ENCODE assay signal across 1 cellular context in genomic region chr3:56869157-56869889, GRCh38.
TF ChIP-seq lines count a peak whose summit lies in the region.

No MANE protein-coding gene starts in this region.

TF ChIP-seq in GM12878, 131 proteins besides CTCF, POLR2A, EP300 and RAD21 (continued from another document and continues in another):
- TF ChIP-seq BCLAF1 (IDR thresholded peaks at IDR 0.05): no peak
- TF ChIP-seq PAX5 (IDR thresholded peaks at IDR 0.05; ENCODE audit: borderline replicate concordance, low read depth, low read length): no peak
- TF ChIP-seq, protein P1, sequence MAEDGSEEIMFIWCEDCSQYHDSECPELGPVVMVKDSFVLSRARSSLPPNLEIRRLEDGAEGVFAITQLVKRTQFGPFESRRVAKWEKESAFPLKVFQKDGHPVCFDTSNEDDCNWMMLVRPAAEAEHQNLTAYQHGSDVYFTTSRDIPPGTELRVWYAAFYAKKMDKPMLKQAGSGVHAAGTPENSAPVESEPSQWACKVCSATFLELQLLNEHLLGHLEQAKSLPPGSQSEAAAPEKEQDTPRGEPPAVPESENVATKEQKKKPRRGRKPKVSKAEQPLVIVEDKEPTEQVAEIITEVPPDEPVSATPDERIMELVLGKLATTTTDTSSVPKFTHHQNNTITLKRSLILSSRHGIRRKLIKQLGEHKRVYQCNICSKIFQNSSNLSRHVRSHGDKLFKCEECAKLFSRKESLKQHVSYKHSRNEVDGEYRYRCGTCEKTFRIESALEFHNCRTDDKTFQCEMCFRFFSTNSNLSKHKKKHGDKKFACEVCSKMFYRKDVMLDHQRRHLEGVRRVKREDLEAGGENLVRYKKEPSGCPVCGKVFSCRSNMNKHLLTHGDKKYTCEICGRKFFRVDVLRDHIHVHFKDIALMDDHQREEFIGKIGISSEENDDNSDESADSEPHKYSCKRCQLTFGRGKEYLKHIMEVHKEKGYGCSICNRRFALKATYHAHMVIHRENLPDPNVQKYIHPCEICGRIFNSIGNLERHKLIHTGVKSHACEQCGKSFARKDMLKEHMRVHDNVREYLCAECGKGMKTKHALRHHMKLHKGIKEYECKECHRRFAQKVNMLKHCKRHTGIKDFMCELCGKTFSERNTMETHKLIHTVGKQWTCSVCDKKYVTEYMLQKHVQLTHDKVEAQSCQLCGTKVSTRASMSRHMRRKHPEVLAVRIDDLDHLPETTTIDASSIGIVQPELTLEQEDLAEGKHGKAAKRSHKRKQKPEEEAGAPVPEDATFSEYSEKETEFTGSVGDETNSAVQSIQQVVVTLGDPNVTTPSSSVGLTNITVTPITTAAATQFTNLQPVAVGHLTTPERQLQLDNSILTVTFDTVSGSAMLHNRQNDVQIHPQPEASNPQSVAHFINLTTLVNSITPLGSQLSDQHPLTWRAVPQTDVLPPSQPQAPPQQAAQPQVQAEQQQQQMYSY (CRISPR knock-in tag; IDR thresholded peaks at IDR 0.05): no peak
- TF ChIP-seq, protein P2, sequence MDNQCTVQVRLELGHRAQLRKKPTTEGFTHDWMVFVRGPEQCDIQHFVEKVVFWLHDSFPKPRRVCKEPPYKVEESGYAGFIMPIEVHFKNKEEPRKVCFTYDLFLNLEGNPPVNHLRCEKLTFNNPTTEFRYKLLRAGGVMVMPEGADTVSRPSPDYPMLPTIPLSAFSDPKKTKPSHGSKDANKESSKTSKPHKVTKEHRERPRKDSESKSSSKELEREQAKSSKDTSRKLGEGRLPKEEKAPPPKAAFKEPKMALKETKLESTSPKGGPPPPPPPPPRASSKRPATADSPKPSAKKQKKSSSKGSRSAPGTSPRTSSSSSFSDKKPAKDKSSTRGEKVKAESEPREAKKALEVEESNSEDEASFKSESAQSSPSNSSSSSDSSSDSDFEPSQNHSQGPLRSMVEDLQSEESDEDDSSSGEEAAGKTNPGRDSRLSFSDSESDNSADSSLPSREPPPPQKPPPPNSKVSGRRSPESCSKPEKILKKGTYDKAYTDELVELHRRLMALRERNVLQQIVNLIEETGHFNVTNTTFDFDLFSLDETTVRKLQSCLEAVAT (IDR thresholded peaks at IDR 0.05): no peak
- no peak for TF ChIP-seq ZNF622 (IDR thresholded peaks at IDR 0.05)
- no peak for TF ChIP-seq ZBED1 (IDR thresholded peaks at IDR 0.05; ENCODE audit: borderline replicate concordance)
- TF ChIP-seq, protein P3, sequence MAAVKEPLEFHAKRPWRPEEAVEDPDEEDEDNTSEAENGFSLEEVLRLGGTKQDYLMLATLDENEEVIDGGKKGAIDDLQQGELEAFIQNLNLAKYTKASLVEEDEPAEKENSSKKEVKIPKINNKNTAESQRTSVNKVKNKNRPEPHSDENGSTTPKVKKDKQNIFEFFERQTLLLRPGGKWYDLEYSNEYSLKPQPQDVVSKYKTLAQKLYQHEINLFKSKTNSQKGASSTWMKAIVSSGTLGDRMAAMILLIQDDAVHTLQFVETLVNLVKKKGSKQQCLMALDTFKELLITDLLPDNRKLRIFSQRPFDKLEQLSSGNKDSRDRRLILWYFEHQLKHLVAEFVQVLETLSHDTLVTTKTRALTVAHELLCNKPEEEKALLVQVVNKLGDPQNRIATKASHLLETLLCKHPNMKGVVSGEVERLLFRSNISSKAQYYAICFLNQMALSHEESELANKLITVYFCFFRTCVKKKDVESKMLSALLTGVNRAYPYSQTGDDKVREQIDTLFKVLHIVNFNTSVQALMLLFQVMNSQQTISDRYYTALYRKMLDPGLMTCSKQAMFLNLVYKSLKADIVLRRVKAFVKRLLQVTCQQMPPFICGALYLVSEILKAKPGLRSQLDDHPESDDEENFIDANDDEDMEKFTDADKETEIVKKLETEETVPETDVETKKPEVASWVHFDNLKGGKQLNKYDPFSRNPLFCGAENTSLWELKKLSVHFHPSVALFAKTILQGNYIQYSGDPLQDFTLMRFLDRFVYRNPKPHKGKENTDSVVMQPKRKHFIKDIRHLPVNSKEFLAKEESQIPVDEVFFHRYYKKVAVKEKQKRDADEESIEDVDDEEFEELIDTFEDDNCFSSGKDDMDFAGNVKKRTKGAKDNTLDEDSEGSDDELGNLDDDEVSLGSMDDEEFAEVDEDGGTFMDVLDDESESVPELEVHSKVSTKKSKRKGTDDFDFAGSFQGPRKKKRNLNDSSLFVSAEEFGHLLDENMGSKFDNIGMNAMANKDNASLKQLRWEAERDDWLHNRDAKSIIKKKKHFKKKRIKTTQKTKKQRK (IDR thresholded peaks at IDR 0.05; ENCODE audit: low read depth, low read length): no peak
- TF ChIP-seq EZH2 (IDR thresholded peaks at IDR 0.05; ENCODE audit: borderline replicate concordance, control insufficient read depth, low read depth, low read length): no peak
- TF ChIP-seq, protein P4, sequence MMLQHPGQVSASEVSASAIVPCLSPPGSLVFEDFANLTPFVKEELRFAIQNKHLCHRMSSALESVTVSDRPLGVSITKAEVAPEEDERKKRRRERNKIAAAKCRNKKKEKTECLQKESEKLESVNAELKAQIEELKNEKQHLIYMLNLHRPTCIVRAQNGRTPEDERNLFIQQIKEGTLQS (IDR thresholded peaks at IDR 0.05; ENCODE audit: borderline replicate concordance, extremely low read depth, low read depth, low read length): no peak
- TF ChIP-seq SMAD5 (IDR thresholded peaks at IDR 0.05; ENCODE audit: low read depth): no peak
- TF ChIP-seq, protein P5, sequence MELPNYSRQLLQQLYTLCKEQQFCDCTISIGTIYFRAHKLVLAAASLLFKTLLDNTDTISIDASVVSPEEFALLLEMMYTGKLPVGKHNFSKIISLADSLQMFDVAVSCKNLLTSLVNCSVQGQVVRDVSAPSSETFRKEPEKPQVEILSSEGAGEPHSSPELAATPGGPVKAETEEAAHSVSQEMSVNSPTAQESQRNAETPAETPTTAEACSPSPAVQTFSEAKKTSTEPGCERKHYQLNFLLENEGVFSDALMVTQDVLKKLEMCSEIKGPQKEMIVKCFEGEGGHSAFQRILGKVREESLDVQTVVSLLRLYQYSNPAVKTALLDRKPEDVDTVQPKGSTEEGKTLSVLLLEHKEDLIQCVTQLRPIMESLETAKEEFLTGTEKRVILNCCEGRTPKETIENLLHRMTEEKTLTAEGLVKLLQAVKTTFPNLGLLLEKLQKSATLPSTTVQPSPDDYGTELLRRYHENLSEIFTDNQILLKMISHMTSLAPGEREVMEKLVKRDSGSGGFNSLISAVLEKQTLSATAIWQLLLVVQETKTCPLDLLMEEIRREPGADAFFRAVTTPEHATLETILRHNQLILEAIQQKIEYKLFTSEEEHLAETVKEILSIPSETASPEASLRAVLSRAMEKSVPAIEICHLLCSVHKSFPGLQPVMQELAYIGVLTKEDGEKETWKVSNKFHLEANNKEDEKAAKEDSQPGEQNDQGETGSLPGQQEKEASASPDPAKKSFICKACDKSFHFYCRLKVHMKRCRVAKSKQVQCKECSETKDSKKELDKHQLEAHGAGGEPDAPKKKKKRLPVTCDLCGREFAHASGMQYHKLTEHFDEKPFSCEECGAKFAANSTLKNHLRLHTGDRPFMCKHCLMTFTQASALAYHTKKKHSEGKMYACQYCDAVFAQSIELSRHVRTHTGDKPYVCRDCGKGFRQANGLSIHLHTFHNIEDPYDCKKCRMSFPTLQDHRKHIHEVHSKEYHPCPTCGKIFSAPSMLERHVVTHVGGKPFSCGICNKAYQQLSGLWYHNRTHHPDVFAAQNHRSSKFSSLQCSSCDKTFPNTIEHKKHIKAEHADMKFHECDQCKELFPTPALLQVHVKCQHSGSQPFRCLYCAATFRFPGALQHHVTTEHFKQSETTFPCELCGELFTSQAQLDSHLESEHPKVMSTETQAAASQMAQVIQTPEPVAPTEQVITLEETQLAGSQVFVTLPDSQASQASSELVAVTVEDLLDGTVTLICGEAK (IDR thresholded peaks at IDR 0.05; ENCODE audit: borderline replicate concordance): no peak
- no peak for TF ChIP-seq ESRRA (IDR thresholded peaks at IDR 0.05; ENCODE audit: low read length)
- TF ChIP-seq CUX1 (IDR thresholded peaks at IDR 0.05; ENCODE audit: insufficient replicate concordance, low read depth, low read length): no peak
- TF ChIP-seq ZBTB33 (IDR thresholded peaks at IDR 0.05): no peak
- TF ChIP-seq, protein P6, sequence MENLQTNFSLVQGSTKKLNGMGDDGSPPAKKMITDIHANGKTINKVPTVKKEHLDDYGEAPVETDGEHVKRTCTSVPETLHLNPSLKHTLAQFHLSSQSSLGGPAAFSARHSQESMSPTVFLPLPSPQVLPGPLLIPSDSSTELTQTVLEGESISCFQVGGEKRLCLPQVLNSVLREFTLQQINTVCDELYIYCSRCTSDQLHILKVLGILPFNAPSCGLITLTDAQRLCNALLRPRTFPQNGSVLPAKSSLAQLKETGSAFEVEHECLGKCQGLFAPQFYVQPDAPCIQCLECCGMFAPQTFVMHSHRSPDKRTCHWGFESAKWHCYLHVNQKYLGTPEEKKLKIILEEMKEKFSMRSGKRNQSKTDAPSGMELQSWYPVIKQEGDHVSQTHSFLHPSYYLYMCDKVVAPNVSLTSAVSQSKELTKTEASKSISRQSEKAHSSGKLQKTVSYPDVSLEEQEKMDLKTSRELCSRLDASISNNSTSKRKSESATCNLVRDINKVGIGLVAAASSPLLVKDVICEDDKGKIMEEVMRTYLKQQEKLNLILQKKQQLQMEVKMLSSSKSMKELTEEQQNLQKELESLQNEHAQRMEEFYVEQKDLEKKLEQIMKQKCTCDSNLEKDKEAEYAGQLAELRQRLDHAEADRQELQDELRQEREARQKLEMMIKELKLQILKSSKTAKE (IDR thresholded peaks at IDR 0.05; ENCODE audit: low read depth, poor library complexity, severe bottlenecking): no peak
- no peak for TF ChIP-seq TCF7 (IDR thresholded peaks at IDR 0.05; ENCODE audit: borderline replicate concordance)
- TF ChIP-seq EED (IDR thresholded peaks at IDR 0.05; ENCODE audit: low read depth): peak; percentile 55; the same call in 1 of the 2 replicates
- TF ChIP-seq LARP7 (IDR thresholded peaks at IDR 0.05): no peak
- peak; percentile 22; the same call in 1 of the 2 replicates for TF ChIP-seq NFIC (IDR thresholded peaks at IDR 0.05; ENCODE audit: low read depth, low read length)
- TF ChIP-seq ATF7 (IDR thresholded peaks at IDR 0.05; ENCODE audit: low read depth): no peak
- TF ChIP-seq NFXL1 (IDR thresholded peaks at IDR 0.05; ENCODE audit: borderline replicate concordance): no peak
- no peak for TF ChIP-seq FOXK2 (IDR thresholded peaks at IDR 0.05)
- TF ChIP-seq CBX3 (IDR thresholded peaks at IDR 0.05; ENCODE audit: borderline replicate concordance, low read depth): no peak
- no peak for TF ChIP-seq CHD1 (IDR thresholded peaks at IDR 0.05; ENCODE audit: low read depth, low read length)
- TF ChIP-seq TARDBP (IDR thresholded peaks at IDR 0.05; ENCODE audit: borderline replicate concordance): no peak
- no peak for TF ChIP-seq GATAD2B (conservative IDR thresholded peaks at IDR 0.05; ENCODE audit: low read depth)
- peak; percentile 52 for TF ChIP-seq JUNB (IDR thresholded peaks at IDR 0.05)
